22 cellular contexts compared by ENCODE assay signal in genomic region chr5:130425405-130425804, GRCh38.
"Had no signal": no experiment of that assay in that cellular context is flagged by ENCODE, and none has a peak within 500 bp of the region (broad histone marks: within the 10 kb centered on the region; RNA-seq: fewer than 3 reads in every experiment).

No MANE protein-coding gene starts in this region.

- H3K4me3 ChIP-seq: dorsolateral prefrontal cortex, heart left ventricle, psoas muscle had no signal

- H3K36me3 ChIP-seq: heart left ventricle had no signal

- H3K4me1 Mint-ChIP-seq: mesothelial cell of epicardium, natural killer cell, neural crest cell had no signal

- H3K4me3 Mint-ChIP-seq: mesothelial cell of epicardium, natural killer cell, neural crest cell, type B pancreatic cell had no signal

- H3K79me2 ChIP-seq: parathyroid adenoma had no signal

- ATAC-seq: heart left ventricle, left lobe of liver, natural killer cell, psoas muscle, sciatic nerve had no signal

- H3K9me3 ChIP-seq: psoas muscle had no signal

- H3K4me1 ChIP-seq: heart left ventricle, parathyroid adenoma, psoas muscle had no signal

- H3K27ac Mint-ChIP-seq: mesothelial cell of epicardium, natural killer cell, type B pancreatic cell had no signal

- H3K27ac ChIP-seq: dorsolateral prefrontal cortex, heart left ventricle, parathyroid adenoma, psoas muscle had no signal

- H2AFZ ChIP-seq: parathyroid adenoma had no signal

- H3K9me3 Mint-ChIP-seq: neural crest cell, type B pancreatic cell had no signal

- H3K27me3 ChIP-seq: dorsolateral prefrontal cortex, heart left ventricle had no signal

- H3K27me3 Mint-ChIP-seq: type B pancreatic cell had no signal

- FAIRE-seq: frontal cortex, urothelium cell line had no signal

- DNase-seq: cortex of kidney; dorsolateral prefrontal cortex; effector CD8-positive, alpha-beta T cell; heart left ventricle; hypothalamus; islet precursor cell; mammary epithelial cell; natural killer cell; nucleus accumbens; psoas muscle; retina; stimulated activated CD4-positive, alpha-beta T cell treated with anti-CD3 and anti-CD28 coated beads, Interleukin-2, amount 100 ng/mL, for 24 hours; stimulated activated CD4-positive, alpha-beta T cell treated with anti-CD3 and anti-CD28 coated beads, Interleukin-4, amount 100 ng/mL, for 4 hours; stimulated activated naive CD4-positive, alpha-beta T cell had no signal

- H3K9ac ChIP-seq: parathyroid adenoma had no signal
